Comparison of ENCODE assay signal across 8 cellular contexts in genomic region chr1:43349594-43350306, GRCh38. TPM values are rescaled to one million over a fixed set of nuclear protein-coding genes. Genes with fewer than 3 reads are reported as not detected.
DNase-seq lines count a peak whose midpoint lies in the region; ATAC-seq and TF ChIP-seq lines count a peak whose summit lies in the region.

No MANE protein-coding gene starts in this region.

- intact Hi-C loops in vagina (cut with DNase I), result no loop called here

- ATAC-seq in lung (ENCODE audit: insufficient read depth, low FRiP score) (no peak), GM21423 (IDR thresholded peaks at IDR 0.05; ENCODE audit: unreplicated experiment) (no peak)

- H3K36me3 ChIP-seq in ACC112 (ENCODE audit: insufficient read depth, low read length) (no peaks in the 10 kb centered on the region), lung (ENCODE audit: control insufficient read depth in 2 of 2, insufficient read depth in 2 of 2, low read length in 2 of 2) (no peaks in the 10 kb centered on the region), vagina (no peaks in the 10 kb centered on the region)

- H3K27me3 ChIP-seq in ACC112 (ENCODE audit: insufficient read depth, low read length) (0 out of 2 replicates have a peak, but pooled peaks cover 7% of the 10 kb centered on the region), lung (ENCODE audit: control insufficient read depth, insufficient read depth) (no peaks in the 10 kb centered on the region), vagina (no peaks in the 10 kb centered on the region)

- no peaks in the 10 kb centered on the region for H3K9me3 ChIP-seq in lung (ENCODE audit: control insufficient read depth in 2 of 2, insufficient read depth in 1 of 2, low read length in 1 of 2)
- H3K9me3 ChIP-seq in vagina, result no peaks in the 10 kb centered on the region

- DNase-seq in Jurkat, Clone E6-1 (ENCODE audit: low read depth, low spot score), result no peak
- DNase-seq in caudate nucleus (lab: John Stamatoyannopoulos, UW), result peak in 7 of 61 donors; percentile 19 to 52 (median 33)
- no peak for DNase-seq in lung (ENCODE audit: low spot score)
- DNase-seq in vagina (ENCODE audit: extremely low spot score in 2 of 2), result no peak
- DNase-seq in LoVo (ENCODE audit: low spot score), result no peak
- no peak for DNase-seq in activated gamma-delta T cell (lab: John Stamatoyannopoulos, UW)

- TF ChIP-seq POLR2A in vagina (IDR thresholded peaks at IDR 0.05), result no peak

- H3K4me3 ChIP-seq in ACC112 (ENCODE audit: low read depth, low read length) (peak overlapping the region; percentile 71), lung (no peak overlapping the region), vagina (peak overlapping the region; percentile 51)
- H3K4me3 ChIP-seq in Jurkat, Clone E6-1 (ENCODE audit: low read length), result peak overlapping the region; percentile 59

- TF ChIP-seq CTCF in lung (IDR thresholded peaks at IDR 0.05; ENCODE audit: control extremely low read depth, extremely low read depth) (no peak), vagina (IDR thresholded peaks at IDR 0.05) (no peak)

- H3K27ac ChIP-seq in ACC112 (ENCODE audit: low read depth, low read length) (no peak overlapping the region), caudate nucleus (ENCODE audit: low read depth, low read length) (peak overlapping the region; percentile 86), lung (ENCODE audit: low read depth in 1 of 2, low read length in 1 of 2) (peak overlapping the region; percentile 93 to 96), vagina (peak overlapping the region; percentile 86)

- H3K4me1 ChIP-seq in ACC112 (ENCODE audit: control insufficient read depth, insufficient read depth, low read length, unreplicated experiment), result peaks cover 27% of the 10 kb centered on the region
- H3K4me1 ChIP-seq in lung (ENCODE audit: control insufficient read depth in 2 of 2, insufficient read depth in 2 of 2, low read length in 2 of 2), result peaks cover 0 to 4% of the 10 kb centered on the region in 2 donors
- peaks cover 18% of the 10 kb centered on the region for H3K4me1 ChIP-seq in vagina

- 59 to 71% methylated on average over 11 of the region's 11 CpGs for WGBS in lung, 2 donors

- H3K79me2 ChIP-seq in ACC112 (ENCODE audit: control insufficient read depth, insufficient read depth, low read length, unreplicated experiment), result no peaks in the 10 kb centered on the region

- H2AFZ ChIP-seq in ACC112 (ENCODE audit: low read length, unreplicated experiment), result peak overlapping the region; percentile 44

RNA-seq across cellular contexts. Expression of gene CDC20, which starts 9.0 kb away (rescaled TPM):
- polyA plus RNA-seq in Jurkat, Clone E6-1 (2012; ENCODE audit: insufficient read depth, insufficient read length), result 242 TPM
- 1 to 10 TPM; 4.8 to 6.1 TPM for total RNA-seq in lung
- 1 to 10 TPM; 3.6 to 5.6 TPM for polyA plus RNA-seq in lung
- total RNA-seq in vagina, result 11.0 TPM

RNA-seq across cellular contexts. Expression of gene MPL, which starts 12.1 kb away (rescaled TPM):
- not detected for polyA plus RNA-seq in Jurkat, Clone E6-1 (2012; ENCODE audit: insufficient read depth, insufficient read length)
- under 1 TPM; 0.63 to 0.67 TPM for total RNA-seq in lung
- polyA plus RNA-seq in lung, result under 1 TPM; 0.12 to 0.23 TPM
- not detected for total RNA-seq in vagina

RNA-seq across cellular contexts. Expression of gene ELOVL1, which starts 18.1 kb away (rescaled TPM):
- 57.0 TPM for polyA plus RNA-seq in Jurkat, Clone E6-1 (2012; ENCODE audit: insufficient read depth, insufficient read length)
- total RNA-seq in lung, result 100 to 1,000 TPM in 1 of 2 donors, 10 to 100 TPM in 1; 41.2 to 126 TPM
- 100 to 1,000 TPM in 1 of 2 donors, 10 to 100 TPM in 1; 79.1 to 174 TPM for polyA plus RNA-seq in lung
- 62.1 TPM for total RNA-seq in vagina

RNA-seq across cellular contexts. Expression of gene MED8, which starts 39.9 kb away (rescaled TPM):
- polyA plus RNA-seq in Jurkat, Clone E6-1 (2012; ENCODE audit: insufficient read depth, insufficient read length), result 39.1 TPM
- 10 to 100 TPM; 35.5 to 44.4 TPM for total RNA-seq in lung
- 10 to 100 TPM; 35.9 to 45.1 TPM for polyA plus RNA-seq in lung
- total RNA-seq in vagina, result 33.6 TPM

RNA-seq across cellular contexts. Expression of gene SZT2, which starts 39.9 kb away (rescaled TPM):
- polyA plus RNA-seq in Jurkat, Clone E6-1 (2012; ENCODE audit: insufficient read depth, insufficient read length), result 12.5 TPM
- 10 to 100 TPM; 48.5 to 71.5 TPM for total RNA-seq in lung
- 10 to 100 TPM; 15.2 to 31.8 TPM for polyA plus RNA-seq in lung
- 42.5 TPM for total RNA-seq in vagina
